ENCODE assay signal across 14 cellular contexts in the genomic region with DNA sequence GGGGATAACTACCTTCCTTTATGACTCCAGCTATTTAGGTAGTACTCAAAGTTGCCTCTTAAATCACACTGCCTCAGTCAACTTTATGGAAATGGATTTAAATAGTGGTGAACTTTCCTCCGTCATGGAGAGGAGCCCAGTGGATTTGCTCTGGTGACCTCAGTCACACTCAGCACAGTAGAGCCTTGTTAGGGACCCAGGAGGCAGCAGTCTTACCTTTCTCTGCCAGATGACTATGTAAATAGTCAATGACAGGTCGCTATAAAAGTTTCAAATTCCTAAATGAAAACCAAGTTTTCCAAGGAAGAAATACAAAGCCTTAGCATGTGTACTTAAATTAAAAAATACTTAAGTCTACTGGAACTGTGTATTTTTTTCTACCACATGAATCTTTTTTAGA.
"Had no signal": no experiment of that assay in that cellular context is flagged by ENCODE, and none has a peak within 500 bp of the region (broad histone marks: within the 10 kb centered on the region; RNA-seq: fewer than 3 reads in every experiment).

No MANE protein-coding gene starts in this region.

- H3K9me3 Mint-ChIP-seq: activated naive CD4-positive, alpha-beta T cell treated with anti-CD3 and anti-CD28 coated beads, Interleukin-2, amount 10 ng/mL, durations not matched to agents 7 days and 5 days; activated T-helper 2 cell treated with anti-CD3 and anti-CD28 coated beads, Interferon-gamma antibody, Interleukin-2, Interleukin-4, amounts not matched to agents 10 μg/mL and 5 μg/mL and 100 μg/mL, durations not matched to agents 14 hours and 24 hours and 36 hours; effector memory CD8-positive, alpha-beta T cell had no signal

- H3K36me3 Mint-ChIP-seq: activated naive CD4-positive, alpha-beta T cell treated with anti-CD3 and anti-CD28 coated beads, Interleukin-2, amount 10 ng/mL, durations not matched to agents 7 days and 5 days had no signal

- H3K27me3 ChIP-seq: neutrophil, suprapubic skin had no signal

- H3K4me3 ChIP-seq: coronary artery, suprapubic skin had no signal

- ATAC-seq: effector memory CD8-positive, alpha-beta T cell; right cardiac atrium had no signal

- H3K27ac ChIP-seq: coronary artery, neutrophil, suprapubic skin had no signal

- H3K27ac Mint-ChIP-seq: activated naive CD4-positive, alpha-beta T cell treated with anti-CD3 and anti-CD28 coated beads, Interleukin-2, amount 10 ng/mL, durations not matched to agents 7 days and 5 days; activated T-helper 2 cell treated with anti-CD3 and anti-CD28 coated beads, Interferon-gamma antibody, Interleukin-2, Interleukin-4, amounts not matched to agents 10 μg/mL and 5 μg/mL and 100 μg/mL, durations not matched to agents 14 hours and 24 hours and 36 hours; effector memory CD8-positive, alpha-beta T cell had no signal

- H3K4me1 Mint-ChIP-seq: activated naive CD4-positive, alpha-beta T cell treated with anti-CD3 and anti-CD28 coated beads, Interleukin-2, amount 10 ng/mL, durations not matched to agents 7 days and 5 days had no signal

- H3K36me3 ChIP-seq: neutrophil, suprapubic skin had no signal

- DNase-seq: activated CD4-positive, alpha-beta T cell treated with anti-CD3 and anti-CD28 coated beads, Interleukin-2, amount 50 U/mL, for 1 hour; activated CD4-positive, CD25-positive, alpha-beta regulatory T cell; activated naive CD4-positive, alpha-beta T cell treated with anti-CD3 and anti-CD28 coated beads, Interleukin-2, amount 10 ng/mL, durations not matched to agents 7 days and 5 days; activated T-cell treated with anti-CD3 and anti-CD28 coated beads for 4 hours; caudate nucleus; effector memory CD8-positive, alpha-beta T cell; posterior cingulate gyrus; right cardiac atrium; stimulated activated naive CD4-positive, alpha-beta T cell; T-helper 2 cell had no signal

- H3K9me3 ChIP-seq: neutrophil, suprapubic skin had no signal

- H3K4me3 Mint-ChIP-seq: activated naive CD4-positive, alpha-beta T cell treated with anti-CD3 and anti-CD28 coated beads, Interleukin-2, amount 10 ng/mL, durations not matched to agents 7 days and 5 days; effector memory CD8-positive, alpha-beta T cell had no signal
